ENCODE assay signal across 10 cellular contexts in the genomic region with DNA sequence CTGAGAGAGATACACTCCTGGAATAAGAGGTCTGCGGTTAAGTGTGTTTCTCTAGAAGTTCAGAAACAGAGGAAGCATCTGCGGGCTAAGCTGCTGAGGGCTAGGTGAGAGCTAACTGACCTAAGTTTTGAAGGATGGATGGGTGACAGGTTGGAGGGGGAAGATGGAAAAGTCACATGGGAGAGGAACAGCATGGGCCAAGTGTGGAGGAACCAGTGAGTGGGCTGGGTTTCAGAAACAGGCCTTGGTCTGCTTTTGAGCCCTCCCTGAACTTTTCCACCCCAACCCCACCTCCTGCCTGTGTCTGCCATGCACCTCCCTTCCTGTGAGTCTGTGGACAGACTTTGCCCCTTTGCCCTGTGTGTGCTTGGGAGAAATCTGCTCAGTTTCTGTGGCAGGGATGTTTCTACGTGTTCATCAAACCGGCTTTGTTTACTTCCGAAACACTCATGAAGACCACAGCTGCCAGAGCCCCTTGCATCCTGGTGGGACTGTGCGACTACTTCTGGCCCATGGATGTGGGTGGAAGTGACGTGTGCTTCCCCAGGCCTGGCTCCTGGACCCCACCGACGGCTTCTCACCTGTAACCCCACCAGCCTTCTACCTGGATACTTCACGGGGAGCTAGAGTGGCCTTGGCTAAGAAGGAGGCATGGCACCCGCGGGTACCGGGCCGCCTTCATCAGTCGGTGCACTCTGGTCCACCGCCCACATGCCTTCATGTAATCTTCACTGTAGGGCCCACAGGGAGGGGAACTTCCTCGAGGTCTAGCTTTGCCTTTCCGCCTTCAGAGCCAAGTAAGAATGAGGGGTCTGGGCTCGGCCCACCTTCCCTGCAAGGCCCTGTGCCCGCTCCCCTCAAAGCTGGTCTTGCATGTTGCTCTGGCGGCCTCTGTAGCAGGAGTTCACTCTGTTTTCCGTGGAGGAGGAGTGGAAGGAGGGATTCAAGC. TPM values are rescaled to one million over a fixed set of nuclear protein-coding genes. Genes with fewer than 3 reads are reported as not detected.
DNase-seq lines count a peak whose midpoint lies in the region; ATAC-seq and TF ChIP-seq lines count a peak whose summit lies in the region.
"Had no signal": no experiment of that assay in that cellular context is flagged by ENCODE, and none has a peak within 500 bp of the region (broad histone marks: within the 10 kb centered on the region; RNA-seq: fewer than 3 reads in every experiment).

No MANE protein-coding gene starts in this region.

- intact Hi-C loops in colonic mucosa (cut with DNase I) = no loop called here

- no peaks in the 10 kb centered on the region for H3K79me2 ChIP-seq in DND-41 (ENCODE audit: insufficient read depth, low read length)

- H3K4me1 ChIP-seq in DND-41 (ENCODE audit: insufficient read depth, low read length) = peaks cover 46% of the 10 kb centered on the region
- H3K4me1 ChIP-seq in colonic mucosa = peaks cover 20% of the 10 kb centered on the region
- peaks cover 72 to 77% of the 10 kb centered on the region in 2 experiments for H3K4me1 ChIP-seq in neutrophil (ENCODE audit: control insufficient read depth in 1 of 2, insufficient read depth in 1 of 2, low read depth in 1 of 2, low read length in 1 of 2)

- CTCF ChIA-PET in RWPE1 (lab: Yijun Ruan, JAX) = interaction anchor here (0.6 to 1.5 kb wide), 7 partner anchors 14 to 486 kb away, joined by 3 to 8 read pairs (median 5); no protein-coding TSS in a partner anchor

- H3K27me3 ChIP-seq in DND-41 (ENCODE audit: insufficient read depth, low read length, poor library complexity) = peaks cover 22% of the 10 kb centered on the region
- H3K27me3 ChIP-seq in colonic mucosa = no peaks in the 10 kb centered on the region
- H3K27me3 ChIP-seq in neutrophil = peaks cover 23% of the 10 kb centered on the region
- H3K27me3 ChIP-seq: SJSA1 had no signal

- DNase-seq in DND-41 (no peak), RWPE1 (ENCODE audit: low spot score) (no peak), colonic mucosa (peak; percentile 70), HK-2 (ENCODE audit: unreplicated experiment) (no peak), NCI-H345 treated with DMSO at 0.1 percent for 48 hours (lab: John Stamatoyannopoulos, UW; ENCODE audit: unreplicated experiment) (no peak)
- DNase-seq: KBM-7 had no signal

- POLR2A ChIA-PET in RWPE1 (lab: Yijun Ruan, JAX; ENCODE audit: low non-redundant PET) = interaction anchor here (0.7 kb wide), 1 partner anchor 109 kb away, joined by 10 read pairs; no protein-coding TSS in a partner anchor

- TF ChIP-seq CTCF in DND-41 (IDR thresholded peaks at IDR 0.05; ENCODE audit: borderline replicate concordance, extremely low read depth, low read length, poor library complexity, severe bottlenecking) (no peak), RWPE1 (conservative IDR thresholded peaks at IDR 0.05; ENCODE audit: low read depth) (no peak), colonic mucosa (IDR thresholded peaks at IDR 0.05) (no peak), neutrophil (IDR thresholded peaks at IDR 0.05) (no peak)

- H3K27ac ChIP-seq in DND-41 (ENCODE audit: low read length) (no peak overlapping the region), RWPE1 (peak overlapping the region; percentile 80), colonic mucosa (peak overlapping the region; percentile 85), neutrophil (peak overlapping the region; percentile 96)

- H3K36me3 ChIP-seq in DND-41 (ENCODE audit: insufficient read depth, low read length) (no peaks in the 10 kb centered on the region), colonic mucosa (no peaks in the 10 kb centered on the region), neutrophil (no peaks in the 10 kb centered on the region)
- H3K36me3 ChIP-seq: SJSA1 had no signal

- peaks cover 29% of the 10 kb centered on the region for H4K20me1 ChIP-seq in DND-41 (ENCODE audit: insufficient read depth, low read length)

- ATAC-seq in DND-41 (ENCODE audit: insufficient read depth, low read depth) (no peak), HG02610 (IDR thresholded peaks at IDR 0.05; ENCODE audit: unreplicated experiment) (no peak), HG02678 (IDR thresholded peaks at IDR 0.05; ENCODE audit: unreplicated experiment) (no peak)

- H3K4me3 ChIP-seq in DND-41 (ENCODE audit: low read depth in 1 of 2, low read length in 2 of 2) (peak overlapping the region in 1 of 2 experiments; percentile 98; a peak in 2 of 4 replicates), colonic mucosa (no peak overlapping the region), neutrophil (ENCODE audit: low read depth in 1 of 2, low read length in 1 of 2) (peak overlapping the region; percentile 91 to 100)

- peak overlapping the region; percentile 90; the same call in 1 of the 2 replicates for H2AFZ ChIP-seq in DND-41 (ENCODE audit: low read depth, low read length)

- H3K4me2 ChIP-seq in DND-41 (ENCODE audit: insufficient read depth, low read length) = peak overlapping the region; percentile 100; the same call in 1 of the 2 replicates

- peak overlapping the region; percentile 70; the same call in 1 of the 2 replicates for H3K9ac ChIP-seq in DND-41 (ENCODE audit: low read depth, low read length)
- peak overlapping the region in 1 of 2 donors; percentile 72 for H3K9ac ChIP-seq in colonic mucosa (ENCODE audit: low read depth in 2 of 2, low read length in 2 of 2)

- H3K9me3 ChIP-seq in DND-41 (ENCODE audit: insufficient read depth, low read length, severe bottlenecking) (no peaks in the 10 kb centered on the region), colonic mucosa (no peaks in the 10 kb centered on the region), neutrophil (no peaks in the 10 kb centered on the region)
- H3K9me3 ChIP-seq: SJSA1 had no signal

RNA-seq across cellular contexts. Expression of gene HPCAL1, which starts 1.4 kb away (rescaled TPM):
- total RNA-seq in colonic mucosa = 10 to 100 TPM; 64.5 to 85.7 TPM
